Comparison of ENCODE assay signal across 8 cellular contexts in the genomic region with DNA sequence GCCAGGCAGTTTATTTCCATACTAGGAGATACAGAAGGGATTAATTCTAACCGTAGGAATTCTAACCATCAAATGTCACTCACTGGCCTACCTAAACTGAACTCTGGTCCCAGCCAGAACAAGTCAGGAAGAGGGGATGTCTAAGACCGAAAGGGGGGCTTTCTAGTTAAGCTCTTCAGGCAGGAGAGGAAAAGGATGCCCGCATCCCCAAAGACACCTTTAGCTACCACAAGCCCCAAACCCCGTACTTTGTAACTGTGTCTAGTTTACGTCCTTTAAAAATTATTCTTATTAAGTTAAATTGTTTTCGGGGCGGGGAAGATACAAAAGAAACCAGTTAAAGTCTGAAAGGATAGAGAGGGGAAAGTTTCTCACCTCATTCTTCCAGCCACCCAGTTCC. TPM values are rescaled to one million over a fixed set of nuclear protein-coding genes. Genes with fewer than 3 reads are reported as not detected.
DNase-seq lines count a peak whose midpoint lies in the region; ATAC-seq and TF ChIP-seq lines count a peak whose summit lies in the region.

No MANE protein-coding gene starts in this region.

- intact Hi-C loops in activated CD4-positive, alpha-beta T cell treated with anti-CD3 and anti-CD28 coated beads, Interleukin-2, amount 10 ng/mL, durations not matched to agents 24 days and 14 days (cut with micrococcal nuclease): loop anchor here (2.0 kb wide), 1 partner anchor 40 kb away; no protein-coding TSS in a partner anchor
- intact Hi-C loops in testis (cut with DNase I; ENCODE audit: low total_unique reads): no loop called here

- peaks cover 20% of the 10 kb centered on the region for H3K4me1 ChIP-seq in testis

- no peak for ATAC-seq in activated naive CD4-positive, alpha-beta T cell treated with anti-CD3 and anti-CD28 coated beads, Interleukin-2, amount 50 U/mL, for 72 hours

- H3K27ac ChIP-seq in testis: peak overlapping the region; percentile 92 to 96

- no peak for DNase-seq in activated CD4-positive, alpha-beta T cell treated with anti-CD3 and anti-CD28 coated beads, Interleukin-2, amount 10 ng/mL, durations not matched to agents 24 days and 14 days
- DNase-seq in activated CD4-positive, alpha-beta T cell treated with anti-CD3 and anti-CD28 coated beads for 4 hours: no peak
- no peak for DNase-seq in activated naive CD4-positive, alpha-beta T cell treated with anti-CD3 and anti-CD28 coated beads, Interleukin-2, amount 50 U/mL, for 72 hours (ENCODE audit: low spot score in 2 of 2)
- DNase-seq in kidney epithelial cell (ENCODE audit: low read depth) (no peak), testis (no peak), NCI-H526 treated with DMSO at 0.1 percent for 48 hours (lab: John Stamatoyannopoulos, UW) (no peak), NCI-H128 (lab: John Stamatoyannopoulos, UW; ENCODE audit: unreplicated experiment) (no peak)
- no peak for DNase-seq in stimulated activated CD4-positive, alpha-beta T cell treated with anti-CD3 and anti-CD28 coated beads, Interleukin-2, amount 100 ng/mL, for 24 hours

- TF ChIP-seq CTCF in kidney epithelial cell (IDR thresholded peaks at IDR 0.05; ENCODE audit: insufficient read depth, low read length, poor library complexity, severe bottlenecking) (no peak), testis (IDR thresholded peaks at IDR 0.05) (no peak)

- H3K36me3 Mint-ChIP-seq in activated CD4-positive, alpha-beta T cell treated with anti-CD3 and anti-CD28 coated beads, Interleukin-2, amount 10 ng/mL, durations not matched to agents 24 days and 14 days (ENCODE audit: low read depth): no peaks in the 10 kb centered on the region
- H3K36me3 Mint-ChIP-seq in activated naive CD4-positive, alpha-beta T cell treated with anti-CD3 and anti-CD28 coated beads, Interleukin-2, amount 50 U/mL, for 72 hours: peaks cover 0 to 12% of the 10 kb centered on the region in 2 donors

- H3K4me3 ChIP-seq in kidney epithelial cell (ENCODE audit: low read depth, low read length) (peak overlapping the region; percentile 69), testis (peak overlapping the region; percentile 76 to 94)

- no peaks in the 10 kb centered on the region for H3K27me3 Mint-ChIP-seq in activated CD4-positive, alpha-beta T cell treated with anti-CD3 and anti-CD28 coated beads, Interleukin-2, amount 10 ng/mL, durations not matched to agents 24 days and 14 days

- peak overlapping the region; percentile 96 for H3K4me3 Mint-ChIP-seq in activated CD4-positive, alpha-beta T cell treated with anti-CD3 and anti-CD28 coated beads, Interleukin-2, amount 10 ng/mL, durations not matched to agents 24 days and 14 days

- H3K9me3 Mint-ChIP-seq in activated CD4-positive, alpha-beta T cell treated with anti-CD3 and anti-CD28 coated beads, Interleukin-2, amount 10 ng/mL, durations not matched to agents 24 days and 14 days: no peaks in the 10 kb centered on the region
- H3K9me3 Mint-ChIP-seq in activated naive CD4-positive, alpha-beta T cell treated with anti-CD3 and anti-CD28 coated beads, Interleukin-2, amount 50 U/mL, for 72 hours: no peaks in the 10 kb centered on the region

- H3K27me3 ChIP-seq in kidney epithelial cell (ENCODE audit: control insufficient read depth, insufficient read depth, low read length) (no peaks in the 10 kb centered on the region), testis (no peaks in the 10 kb centered on the region)

- no peak for TF ChIP-seq POLR2A in testis (IDR thresholded peaks at IDR 0.05)

- H3K4me1 Mint-ChIP-seq in activated CD4-positive, alpha-beta T cell treated with anti-CD3 and anti-CD28 coated beads, Interleukin-2, amount 10 ng/mL, durations not matched to agents 24 days and 14 days: peaks cover 23% of the 10 kb centered on the region

- no peaks in the 10 kb centered on the region for H3K36me3 ChIP-seq in kidney epithelial cell (ENCODE audit: control insufficient read depth, insufficient read depth, low read length)
- no peaks in the 10 kb centered on the region for H3K36me3 ChIP-seq in testis (ENCODE audit: low read depth, missing control alignments)

- no peak overlapping the region for H3K27ac Mint-ChIP-seq in activated CD4-positive, alpha-beta T cell treated with anti-CD3 and anti-CD28 coated beads, Interleukin-2, amount 10 ng/mL, durations not matched to agents 24 days and 14 days
- peak overlapping the region; percentile 93 to 96 for H3K27ac Mint-ChIP-seq in activated naive CD4-positive, alpha-beta T cell treated with anti-CD3 and anti-CD28 coated beads, Interleukin-2, amount 50 U/mL, for 72 hours

- WGBS in testis, 2 donors: 17 to 22% methylated on average over 7 of the region's 7 CpGs

- no peaks in the 10 kb centered on the region for H3K9me3 ChIP-seq in testis

RNA-seq across cellular contexts. Expression of gene ZNF76, which starts 1.2 kb away (rescaled TPM):
- total RNA-seq in activated CD4-positive, alpha-beta T cell treated with anti-CD3 and anti-CD28 coated beads, Interleukin-2, amount 10 ng/mL, durations not matched to agents 24 days and 14 days: 31.0 and 31.4 TPM in 2 replicates
- 10 to 100 TPM; 48.6 to 55.7 TPM for total RNA-seq in activated naive CD4-positive, alpha-beta T cell treated with anti-CD3 and anti-CD28 coated beads, Interleukin-2, amount 50 U/mL, for 72 hours
- 21.2 and 23.6 TPM in 2 replicates for total RNA-seq in kidney epithelial cell
- total RNA-seq in testis: 10 to 100 TPM; 81.3 to 97.3 TPM
- polyA plus RNA-seq in testis (ENCODE audit: insufficient read depth, low read depth, low replicate concordance): 76.9 TPM

RNA-seq across cellular contexts. Expression of gene DEF6, which starts 39.3 kb away (rescaled TPM):
- total RNA-seq in activated CD4-positive, alpha-beta T cell treated with anti-CD3 and anti-CD28 coated beads, Interleukin-2, amount 10 ng/mL, durations not matched to agents 24 days and 14 days: 103 and 113 TPM in 2 replicates
- total RNA-seq in activated naive CD4-positive, alpha-beta T cell treated with anti-CD3 and anti-CD28 coated beads, Interleukin-2, amount 50 U/mL, for 72 hours: 100 to 1,000 TPM; 107 to 156 TPM
- total RNA-seq in kidney epithelial cell: 3.2 and 3.6 TPM in 2 replicates
- 10 to 100 TPM; 13.1 to 20.9 TPM for total RNA-seq in testis
- polyA plus RNA-seq in testis (ENCODE audit: insufficient read depth, low read depth, low replicate concordance): 29.5 TPM

RNA-seq across cellular contexts. Expression of gene SCUBE3, which starts 44.6 kb away (rescaled TPM):
- 0.02 and 0.07 TPM in 2 replicates for total RNA-seq in activated CD4-positive, alpha-beta T cell treated with anti-CD3 and anti-CD28 coated beads, Interleukin-2, amount 10 ng/mL, durations not matched to agents 24 days and 14 days
- total RNA-seq in activated naive CD4-positive, alpha-beta T cell treated with anti-CD3 and anti-CD28 coated beads, Interleukin-2, amount 50 U/mL, for 72 hours: under 1 TPM in 1 of 2 donors, not detected in 1; 0.04 TPM
- 1.4 and 1.8 TPM in 2 replicates for total RNA-seq in kidney epithelial cell
- 1 to 10 TPM; 1.7 to 2.0 TPM for total RNA-seq in testis
- 2.2 TPM for polyA plus RNA-seq in testis (ENCODE audit: insufficient read depth, low read depth, low replicate concordance)
